Comparison of ENCODE assay signal across 12 cellular contexts in the genomic region with DNA sequence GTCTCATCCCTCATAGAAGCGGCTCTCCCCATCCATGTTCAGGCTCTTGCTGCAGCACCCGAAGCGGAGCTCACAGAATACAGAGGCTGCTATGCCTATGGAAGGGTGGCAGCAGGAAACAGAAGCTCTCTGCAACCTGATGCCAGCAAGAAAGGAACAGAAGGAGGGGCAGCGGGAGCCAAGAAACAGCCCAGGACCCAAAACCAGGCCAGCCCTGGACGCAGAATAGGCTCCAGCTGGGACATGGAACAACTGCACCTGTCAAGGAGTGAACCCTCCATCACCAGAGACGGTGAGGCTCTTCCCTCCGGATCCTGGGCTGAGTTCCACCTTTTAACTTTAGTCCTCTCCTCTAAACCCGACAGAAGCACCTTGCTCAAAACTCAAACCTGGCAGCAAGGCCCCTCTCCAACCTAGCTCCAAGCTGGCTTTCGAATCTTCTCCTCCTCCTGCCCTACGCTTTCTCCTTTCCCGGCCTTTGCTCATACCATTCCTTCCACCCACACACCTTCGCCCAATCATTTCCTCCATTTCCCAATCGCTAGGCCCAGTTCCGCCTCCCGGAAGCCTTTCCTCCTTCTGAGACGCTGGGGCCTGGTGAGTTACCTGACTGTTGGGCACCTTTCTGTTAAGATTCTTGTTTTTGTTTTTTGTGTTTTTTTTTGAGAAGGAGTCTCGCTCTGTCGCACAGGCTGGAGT.
DNase-seq lines count a peak whose midpoint lies in the region; ATAC-seq and TF ChIP-seq lines count a peak whose summit lies in the region.
"Had no signal": no experiment of that assay in that cellular context is flagged by ENCODE, and none has a peak within 500 bp of the region (broad histone marks: within the 10 kb centered on the region; RNA-seq: fewer than 3 reads in every experiment).

No MANE protein-coding gene starts in this region.

- peaks cover 15% of the 10 kb centered on the region for H3K4me1 Mint-ChIP-seq in brain
- peaks cover 5 to 20% of the 10 kb centered on the region in 2 donors for H3K4me1 Mint-ChIP-seq in natural killer cell

- H3K4me3 ChIP-seq in PC-3 (ENCODE audit: low read length), result no peak overlapping the region

- no peaks in the 10 kb centered on the region for H3K9me3 ChIP-seq in PC-3 (ENCODE audit: low read length)

- in situ Hi-C loops in G401 (cut with HindIII; ENCODE audit: low sequenced_read_pairs), result no loop called here

- intact Hi-C loops in natural killer cell (cut with micrococcal nuclease) (no loop called here), PC-3 (cut with micrococcal nuclease) (no loop called here)

- H3K27me3 Mint-ChIP-seq in brain (peaks cover 22% of the 10 kb centered on the region), natural killer cell (ENCODE audit: low read depth in 2 of 2) (peaks cover 0 to 6% of the 10 kb centered on the region in 2 donors)

- H3K79me2 ChIP-seq in PC-3 (ENCODE audit: low read length), result no peaks in the 10 kb centered on the region

- H3K36me3 Mint-ChIP-seq in brain (no peaks in the 10 kb centered on the region), natural killer cell (no peaks in the 10 kb centered on the region)

- H3K27ac ChIP-seq in PC-3 (ENCODE audit: low read length), result no peak overlapping the region

- no peak for TF ChIP-seq CTCF in brain (conservative IDR thresholded peaks at IDR 0.05)
- no peak for TF ChIP-seq CTCF in natural killer cell (IDR thresholded peaks at IDR 0.05)
- TF ChIP-seq CTCF in PC-3 (conservative IDR thresholded peaks at IDR 0.05; ENCODE audit: low read depth, low read length), result no peak

- no TSS peak for BruUV-seq in PC-3 (replicated peaks; lab: Mats Ljungman, UMichigan)

- H3K4me3 Mint-ChIP-seq in brain (peak overlapping the region; percentile 85 to 96 (median 93)), natural killer cell (peak overlapping the region; percentile 95)

- H2AFZ ChIP-seq in PC-3 (ENCODE audit: low read length), result no peak overlapping the region

- H3F3A ChIP-seq in PC-3 (ENCODE audit: low read length, unreplicated experiment), result no peaks in the 10 kb centered on the region

- DNase-seq in NCI-H82 (lab: John Stamatoyannopoulos, UW) (peak; percentile 37), NCI-H82 treated with DMSO at 0.1 percent for 48 hours (lab: John Stamatoyannopoulos, UW; ENCODE audit: unreplicated experiment) (no peak), G401 (ENCODE audit: low spot score) (peak; percentile 81), natural killer cell (no peak), PC-3 (no peak), HPDE6-E6E7 (ENCODE audit: extremely low spot score) (no peak)
- DNase-seq: IMR-90, NCI-H1092 treated with DMSO at 0.1 percent for 48 hours, SHP77, WERI-Rb-1 had no signal

- POLR2A ChIA-PET in PC-3 (lab: Charles Lee; ENCODE audit: unreplicated experiment), result interaction anchor here (0.7 kb wide), 1 partner anchor 696 kb away, joined by 3 read pairs; no protein-coding TSS in a partner anchor

- H3K36me3 ChIP-seq in PC-3 (ENCODE audit: low read depth, low read length), result no peaks in the 10 kb centered on the region
- H3K36me3 ChIP-seq: WERI-Rb-1 had no signal

- no peaks in the 10 kb centered on the region for H3K27me3 ChIP-seq in PC-3 (ENCODE audit: low read length)

- ATAC-seq in natural killer cell (no peak), GM18861 (IDR thresholded peaks at IDR 0.05; ENCODE audit: unreplicated experiment) (no peak), PC-3 (no peak)

- no peaks in the 10 kb centered on the region for H3K9me2 ChIP-seq in PC-3 (replicated peaks; ENCODE audit: low read length)

- no peak overlapping the region for H3K4me2 ChIP-seq in PC-3 (ENCODE audit: low read length)

- H3K9ac ChIP-seq in PC-3 (ENCODE audit: low read length), result no peak overlapping the region

- H3K9me3 Mint-ChIP-seq in brain, result peaks cover 0 to 3% (median 0%) of the 10 kb centered on the region in 5 experiments
- H3K9me3 Mint-ChIP-seq in natural killer cell, result no peaks in the 10 kb centered on the region

- H3K27ac Mint-ChIP-seq in brain, result peak overlapping the region in 3 of 5 experiments; percentile 5 to 92 (median 36)
- no peak overlapping the region for H3K27ac Mint-ChIP-seq in natural killer cell

- no peaks in the 10 kb centered on the region for H3K4me1 ChIP-seq in PC-3 (ENCODE audit: insufficient read depth, low read length)

- CTCF ChIA-PET in PC-3 (lab: Charles Lee), result no interaction called here

- H4K20me1 ChIP-seq in PC-3 (ENCODE audit: low read length), result no peaks in the 10 kb centered on the region

Comparison
In these comparisons a context has a peak if more than half of its experiments do, and no peak if none do; other contexts are left out.
1. DNase-seq: peak in NCI-H82 (single experiment) and G401 (single experiment); none in NCI-H82 treated with DMSO at 0.1 percent for 48 hours (single experiment), natural killer cell (single experiment), PC-3 (single experiment) and HPDE6-E6E7 (single experiment).
2. H3K27ac Mint-ChIP-seq: peak in brain (3 of 5); none in natural killer cell (0 of 2).